In the genomic region with DNA sequence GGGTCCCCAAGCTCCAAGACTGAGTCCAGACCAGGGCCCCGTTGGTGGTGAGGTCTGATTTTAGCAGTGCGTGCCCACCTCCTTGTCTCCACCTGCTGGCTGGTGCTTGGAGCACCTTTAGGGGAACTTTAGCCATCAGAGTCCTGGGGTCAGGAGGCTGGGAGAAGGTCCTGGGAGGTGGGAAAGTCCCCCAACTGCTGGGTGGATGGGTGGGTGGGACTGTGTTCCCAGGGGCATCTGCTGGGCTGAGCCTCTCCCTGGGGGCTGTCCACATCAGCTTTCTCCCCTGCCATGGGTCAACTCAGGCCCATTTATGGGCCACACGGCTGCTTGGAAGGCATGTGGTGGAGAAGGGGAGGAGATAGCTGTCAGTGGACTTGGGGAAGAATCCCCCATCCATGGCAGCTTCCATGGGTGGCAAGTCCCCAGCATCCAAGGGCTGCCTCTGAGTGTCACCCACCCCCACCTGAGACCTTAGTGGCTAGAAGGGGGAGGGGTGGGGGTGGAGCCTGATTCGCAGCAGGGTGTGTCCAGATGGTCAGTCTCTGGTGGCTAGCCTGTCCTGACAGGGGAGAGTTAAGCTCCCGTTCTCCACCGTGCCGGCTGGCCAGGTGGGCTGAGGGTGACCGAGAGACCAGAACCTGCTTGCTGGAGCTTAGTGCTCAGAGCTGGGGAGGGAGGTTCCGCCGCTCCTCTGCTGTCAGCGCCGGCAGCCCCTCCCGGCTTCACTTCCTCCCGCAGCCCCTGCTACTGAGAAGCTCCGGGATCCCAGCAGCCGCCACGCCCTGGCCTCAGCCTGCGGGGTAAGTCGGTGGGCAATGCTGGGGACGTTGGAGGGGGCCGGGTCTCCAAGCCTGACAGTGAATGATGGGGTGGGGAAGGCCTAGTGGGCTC, we compare ENCODE assay signal across 8 cellular contexts. TPM values are rescaled to one million over a fixed set of nuclear protein-coding genes. Genes with fewer than 3 reads are reported as not detected.
DNase-seq lines count a peak whose midpoint lies in the region; ATAC-seq and TF ChIP-seq lines count a peak whose summit lies in the region.

A gene with protein sequence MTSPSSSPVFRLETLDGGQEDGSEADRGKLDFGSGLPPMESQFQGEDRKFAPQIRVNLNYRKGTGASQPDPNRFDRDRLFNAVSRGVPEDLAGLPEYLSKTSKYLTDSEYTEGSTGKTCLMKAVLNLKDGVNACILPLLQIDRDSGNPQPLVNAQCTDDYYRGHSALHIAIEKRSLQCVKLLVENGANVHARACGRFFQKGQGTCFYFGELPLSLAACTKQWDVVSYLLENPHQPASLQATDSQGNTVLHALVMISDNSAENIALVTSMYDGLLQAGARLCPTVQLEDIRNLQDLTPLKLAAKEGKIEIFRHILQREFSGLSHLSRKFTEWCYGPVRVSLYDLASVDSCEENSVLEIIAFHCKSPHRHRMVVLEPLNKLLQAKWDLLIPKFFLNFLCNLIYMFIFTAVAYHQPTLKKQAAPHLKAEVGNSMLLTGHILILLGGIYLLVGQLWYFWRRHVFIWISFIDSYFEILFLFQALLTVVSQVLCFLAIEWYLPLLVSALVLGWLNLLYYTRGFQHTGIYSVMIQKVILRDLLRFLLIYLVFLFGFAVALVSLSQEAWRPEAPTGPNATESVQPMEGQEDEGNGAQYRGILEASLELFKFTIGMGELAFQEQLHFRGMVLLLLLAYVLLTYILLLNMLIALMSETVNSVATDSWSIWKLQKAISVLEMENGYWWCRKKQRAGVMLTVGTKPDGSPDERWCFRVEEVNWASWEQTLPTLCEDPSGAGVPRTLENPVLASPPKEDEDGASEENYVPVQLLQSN (plus strand): TSS at position 541 of the 894 bp plus-strand sequence. CDS start 2,098 bp downstream, outside the sequence.

- peak within 1 kb of the TSS; percentile 74 for H3K27ac ChIP-seq in temporal lobe (ENCODE audit: low read depth, low read length)

- peak within 1 kb of the TSS; percentile 82 for H3K4me3 Mint-ChIP-seq in chondrocyte (ENCODE audit: unreplicated experiment)

- peak within 1 kb of the TSS; percentile 74 for H3K27ac Mint-ChIP-seq in chondrocyte (ENCODE audit: unreplicated experiment)

- peaks cover 30% of the 10 kb centered on the region for H3K4me1 Mint-ChIP-seq in chondrocyte (ENCODE audit: low read depth)

- H3K36me3 ChIP-seq in MG63 = no peaks in the 10 kb centered on the region

- no peaks in the 10 kb centered on the region for H3K27me3 Mint-ChIP-seq in chondrocyte (ENCODE audit: low read depth)

- DNase-seq in T-helper 1 cell (peak in 3 of 5 donors; percentile 28 to 65 (median 36)), chondrocyte (ENCODE audit: low spot score) (no peak), mesenteric fat pad (ENCODE audit: low spot score) (no peak), MG63 (no peak), OCI-M2 (lab: John Stamatoyannopoulos, UW; ENCODE audit: unreplicated experiment) (no peak)

- no peaks in the 10 kb centered on the region for H3K27me3 ChIP-seq in MG63

- no peak within 1 kb of the TSS for H3K4me3 ChIP-seq in MG63

- no peaks in the 10 kb centered on the region for H3K9me3 ChIP-seq in MG63

- peak; percentile 33 for ATAC-seq in HG02981 (IDR thresholded peaks at IDR 0.05; ENCODE audit: unreplicated experiment)

- peak; percentile 93 for TF ChIP-seq CTCF in GM12873 (IDR thresholded peaks at IDR 0.05; ENCODE audit: insufficient read depth, low read depth, low read length, missing control alignments)
- peak; percentile 45 for TF ChIP-seq CTCF in chondrocyte (IDR thresholded peaks at IDR 0.05)

- H3K9me3 Mint-ChIP-seq in chondrocyte (ENCODE audit: low read depth) = no peaks in the 10 kb centered on the region

- no peaks in the 10 kb centered on the region for H3K36me3 Mint-ChIP-seq in chondrocyte (ENCODE audit: low read depth)

RNA-seq across cellular contexts. Expression of the gene that starts here (rescaled TPM):
- 1.6 to 47.6 TPM (median 43.5 TPM) in 3 replicates for total RNA-seq in chondrocyte
- 43.7 TPM for total RNA-seq in mesenteric fat pad
- 0.98 TPM for total RNA-seq in temporal lobe
- 0.05 and 0.30 TPM in 2 replicates for total RNA-seq in MG63 (2014; rRNA removed; shearing (Covaris generic); ENCODE audit: low replicate concordance)

Comparison
In these comparisons a context has a peak if more than half of its experiments do, and no peak if none do; other contexts are left out.
1. DNase-seq: peak in T-helper 1 cell (3 of 5); none in chondrocyte (single experiment), mesenteric fat pad (single experiment), MG63 (single experiment) and OCI-M2 (single experiment).